In the genomic region with DNA sequence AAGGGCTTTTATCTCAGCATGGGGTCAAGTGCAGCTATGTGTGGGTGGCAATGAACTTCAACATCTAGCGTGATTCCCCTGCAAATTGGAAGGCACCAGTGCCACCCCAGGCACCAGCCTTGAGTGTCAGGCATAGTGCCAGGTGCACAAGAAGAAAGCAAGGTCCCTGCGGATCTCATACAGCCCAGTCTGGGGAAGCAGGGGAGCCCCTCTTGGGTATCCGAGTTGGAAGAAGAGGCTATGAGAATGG, we compare ENCODE assay signal across 8 cellular contexts.
A peak's percentile ranks its signal among the peaks of the same experiment; 100 is the strongest.
DNase-seq lines count a peak whose midpoint lies in the region; ATAC-seq and TF ChIP-seq lines count a peak whose summit lies in the region.

No MANE protein-coding gene starts in this region.

- H3K4me1 Mint-ChIP-seq in activated naive CD4-positive, alpha-beta T cell treated with anti-CD3 and anti-CD28 coated beads, Interleukin-2, amount 50 U/mL, for 24 hours: peaks cover 16% of the 10 kb centered on the region

- H3K4me1 ChIP-seq in body of pancreas (peaks cover 14% of the 10 kb centered on the region), mesenchymal stem cell (ENCODE audit: control insufficient read depth, insufficient read depth, low read depth, low read length) (peaks cover 14% of the 10 kb centered on the region), upper lobe of left lung (peaks cover 6 to 17% (median 8%) of the 10 kb centered on the region in 4 donors)

- H2AFZ ChIP-seq in mesenchymal stem cell (ENCODE audit: low read depth, low read length): peak overlapping the region; percentile 58

- peak overlapping the region; percentile 6 for H4K91ac ChIP-seq in mesenchymal stem cell (ENCODE audit: low read length)

- no peak for DNase-seq in activated naive CD4-positive, alpha-beta T cell treated with Interleukin-2 at 50 U/mL for 16 hours
- DNase-seq in body of pancreas (no peak), mesenchymal stem cell (no peak), upper lobe of left lung (no peak), NCI-H1105 (lab: John Stamatoyannopoulos, UW) (no peak)

- peak overlapping the region in 1 of 2 experiments; percentile 55 for H2BK12ac ChIP-seq in mesenchymal stem cell (ENCODE audit: low read length in 2 of 2)

- no peak overlapping the region for H3K23ac ChIP-seq in mesenchymal stem cell (ENCODE audit: low read length in 2 of 2)

- H3K27ac Mint-ChIP-seq in activated naive CD4-positive, alpha-beta T cell treated with anti-CD3 and anti-CD28 coated beads, Interleukin-2, amount 50 U/mL, for 24 hours: peak overlapping the region; percentile 92

- peak overlapping the region in 1 of 2 experiments; percentile 9 for H3K4ac ChIP-seq in mesenchymal stem cell (ENCODE audit: low read depth in 1 of 2, low read length in 2 of 2)

- WGBS in body of pancreas, 2 donors: 0 to 2% methylated on average over 1 to 3 of the region's 3 CpGs
- WGBS in mesenchymal stem cell: 10% methylated on average over 3 of the region's 3 CpGs
- 5 to 8% methylated on average over 3 of the region's 3 CpGs for WGBS in upper lobe of left lung, 2 donors

- H3K27me3 ChIP-seq in body of pancreas (no peaks in the 10 kb centered on the region), mesenchymal stem cell (ENCODE audit: control insufficient read depth in 1 of 2, insufficient read depth in 1 of 2, low read length in 2 of 2) (no peaks in the 10 kb centered on the region), upper lobe of left lung (no peaks in the 10 kb centered on the region)

- TF ChIP-seq CTCF in body of pancreas (IDR thresholded peaks at IDR 0.05) (no peak), upper lobe of left lung (IDR thresholded peaks at IDR 0.05) (no peak)

- no peaks in the 10 kb centered on the region for H3K27me3 Mint-ChIP-seq in activated naive CD4-positive, alpha-beta T cell treated with anti-CD3 and anti-CD28 coated beads, Interleukin-2, amount 50 U/mL, for 24 hours

- H3K4me3 ChIP-seq in body of pancreas (peak overlapping the region; percentile 6 to 45), mesenchymal stem cell (ENCODE audit: insufficient read depth in 1 of 2, low read depth in 1 of 2, low read length in 2 of 2) (peak overlapping the region; percentile 47 to 81), upper lobe of left lung (peak overlapping the region; percentile 41 to 73 (median 60))

- H4K8ac ChIP-seq in mesenchymal stem cell (ENCODE audit: low read length): peak overlapping the region; percentile 9

- peak overlapping the region; percentile 79 to 97 (median 91) for H3K27ac ChIP-seq in body of pancreas
- H3K27ac ChIP-seq in mesenchymal stem cell (ENCODE audit: low read length, poor library complexity, severe bottlenecking): no peak overlapping the region
- peak overlapping the region; percentile 85 to 94 (median 90) for H3K27ac ChIP-seq in upper lobe of left lung

- H3K4me2 ChIP-seq in mesenchymal stem cell (ENCODE audit: low read length, poor library complexity, severe bottlenecking): peak overlapping the region; percentile 37

- peak overlapping the region; percentile 29 for H2BK120ac ChIP-seq in mesenchymal stem cell (ENCODE audit: low read depth, low read length)

- no peak overlapping the region for H2BK5ac ChIP-seq in mesenchymal stem cell (ENCODE audit: low read depth, low read length, poor library complexity, severe bottlenecking)

- TF ChIP-seq EP300 in upper lobe of left lung (IDR thresholded peaks at IDR 0.05): no peak

- peak overlapping the region; percentile 92 for H2BK15ac ChIP-seq in mesenchymal stem cell (ENCODE audit: low read depth, poor library complexity, severe bottlenecking)

- ATAC-seq in body of pancreas: no peak
- peak in 1 of 2 donors; percentile 24 for ATAC-seq in upper lobe of left lung (ENCODE audit: low FRiP score in 2 of 2)
- no peak for ATAC-seq in GM21381 (IDR thresholded peaks at IDR 0.05; ENCODE audit: unreplicated experiment)
- ATAC-seq in HG02938 (IDR thresholded peaks at IDR 0.05; ENCODE audit: unreplicated experiment): no peak

- H3K4me3 Mint-ChIP-seq in activated naive CD4-positive, alpha-beta T cell treated with anti-CD3 and anti-CD28 coated beads, Interleukin-2, amount 50 U/mL, for 24 hours: peak overlapping the region; percentile 89

- H3K79me1 ChIP-seq in mesenchymal stem cell (replicated peaks; ENCODE audit: low read length, poor library complexity, severe bottlenecking): no peaks in the 10 kb centered on the region

- H3K9me3 Mint-ChIP-seq in activated naive CD4-positive, alpha-beta T cell treated with anti-CD3 and anti-CD28 coated beads, Interleukin-2, amount 50 U/mL, for 24 hours: no peaks in the 10 kb centered on the region

- intact Hi-C loops in body of pancreas (cut with DNase I): no loop called here

- H3K9me3 ChIP-seq in body of pancreas: no peaks in the 10 kb centered on the region
- H3K9me3 ChIP-seq in mesenchymal stem cell (ENCODE audit: control insufficient read depth, low read length): no peaks in the 10 kb centered on the region
- H3K9me3 ChIP-seq in upper lobe of left lung: no peaks in the 10 kb centered on the region

- peak overlapping the region in 1 of 2 experiments; percentile 56 for H3K14ac ChIP-seq in mesenchymal stem cell (ENCODE audit: low read length in 2 of 2)

- H2AK5ac ChIP-seq in mesenchymal stem cell (ENCODE audit: low read length, severe bottlenecking): no peak overlapping the region

- TF ChIP-seq POLR2A in body of pancreas (IDR thresholded peaks at IDR 0.05) (no peak), upper lobe of left lung (IDR thresholded peaks at IDR 0.05) (no peak)

- peak overlapping the region; percentile 87 for H3K9ac ChIP-seq in mesenchymal stem cell (ENCODE audit: low read length)

- peak overlapping the region; percentile 80 to 89 for H3K18ac ChIP-seq in mesenchymal stem cell (ENCODE audit: low read depth in 1 of 2, low read length in 2 of 2)

- no peaks in the 10 kb centered on the region for H3K36me3 Mint-ChIP-seq in activated naive CD4-positive, alpha-beta T cell treated with anti-CD3 and anti-CD28 coated beads, Interleukin-2, amount 50 U/mL, for 24 hours

- H3K36me3 ChIP-seq in body of pancreas (replicated peaks in 1 of 2; ENCODE audit: insufficient read depth in 1 of 2, low read depth in 2 of 2) (no peaks in the 10 kb centered on the region), mesenchymal stem cell (ENCODE audit: control insufficient read depth in 1 of 2, insufficient read depth in 2 of 2, low read depth in 1 of 2, low read length in 2 of 2) (no peaks in the 10 kb centered on the region), upper lobe of left lung (no peaks in the 10 kb centered on the region)
